In genomic region chr6:53031281-53031680, GRCh38 we compare ENCODE assay signal across 15 cellular contexts.
"Had no signal": no experiment of that assay in that cellular context is flagged by ENCODE, and none has a peak within 500 bp of the region (broad histone marks: within the 10 kb centered on the region; RNA-seq: fewer than 3 reads in every experiment).

No MANE protein-coding gene starts in this region.

- H3K4me3 Mint-ChIP-seq: dendritic cell treated with granulocyte-macrophage colony-stimulating factor and Interleukin-4, amounts not matched to agents 40 ng/mL and 50 ng/mL, for 4 days; nephron; stimulated activated effector memory CD8-positive, alpha-beta T cell treated with anti-CD3 and anti-CD28 coated beads, Interleukin-12 subunit alpha, Interleukin-12 subunit beta, amount 100 ng/mL, for 72 hours had no signal

- H3K9me3 ChIP-seq: psoas muscle, right lobe of liver had no signal

- H3K27me3 Mint-ChIP-seq: dendritic cell treated with granulocyte-macrophage colony-stimulating factor and Interleukin-4, amounts not matched to agents 40 ng/mL and 50 ng/mL, for 4 days had no signal

- DNase-seq: foreskin keratinocyte; mammary epithelial cell; occipital lobe; psoas muscle; retina; right lobe of liver; stimulated activated CD4-positive, alpha-beta T cell treated with anti-CD3 and anti-CD28 coated beads, Interleukin-4, amount 100 ng/mL, for 1 hour; stimulated activated CD8-positive, alpha-beta memory T cell treated with anti-CD3 and anti-CD28 coated beads, Interleukin-4, amount 100 ng/mL, for 48 hours; stimulated activated naive CD8-positive, alpha-beta T cell treated with anti-CD3 and anti-CD28 coated beads, Interleukin-15, Interleukin-2, amounts not matched to agents 100 U/mL and 50 U/mL, for 24 hours; trophoblast cell had no signal

- H3K4me3 ChIP-seq: hepatocyte, psoas muscle, right lobe of liver had no signal

- H3K27ac ChIP-seq: foreskin keratinocyte, hepatocyte, parathyroid adenoma, psoas muscle, right lobe of liver had no signal

- H3K4me1 ChIP-seq: foreskin keratinocyte, parathyroid adenoma, right lobe of liver had no signal

- H3K9me3 Mint-ChIP-seq: dendritic cell treated with granulocyte-macrophage colony-stimulating factor and Interleukin-4, amounts not matched to agents 40 ng/mL and 50 ng/mL, for 4 days; nephron; stimulated activated effector memory CD8-positive, alpha-beta T cell treated with anti-CD3 and anti-CD28 coated beads, Interleukin-12 subunit alpha, Interleukin-12 subunit beta, amount 100 ng/mL, for 72 hours had no signal

- H3K27ac Mint-ChIP-seq: dendritic cell treated with granulocyte-macrophage colony-stimulating factor and Interleukin-4, amounts not matched to agents 40 ng/mL and 50 ng/mL, for 4 days; nephron; stimulated activated effector memory CD8-positive, alpha-beta T cell treated with anti-CD3 and anti-CD28 coated beads, Interleukin-12 subunit alpha, Interleukin-12 subunit beta, amount 100 ng/mL, for 72 hours had no signal

- ATAC-seq: foreskin keratinocyte; psoas muscle; right lobe of liver; stimulated activated effector memory CD8-positive, alpha-beta T cell treated with anti-CD3 and anti-CD28 coated beads, Interleukin-12 subunit alpha, Interleukin-12 subunit beta, amount 100 ng/mL, for 72 hours; stimulated activated naive CD8-positive, alpha-beta T cell treated with anti-CD3 and anti-CD28 coated beads, Interleukin-15, Interleukin-2, amounts not matched to agents 100 U/mL and 50 U/mL, for 24 hours had no signal

- H3K27me3 ChIP-seq: foreskin keratinocyte, hepatocyte, right lobe of liver had no signal
